In the genomic region with DNA sequence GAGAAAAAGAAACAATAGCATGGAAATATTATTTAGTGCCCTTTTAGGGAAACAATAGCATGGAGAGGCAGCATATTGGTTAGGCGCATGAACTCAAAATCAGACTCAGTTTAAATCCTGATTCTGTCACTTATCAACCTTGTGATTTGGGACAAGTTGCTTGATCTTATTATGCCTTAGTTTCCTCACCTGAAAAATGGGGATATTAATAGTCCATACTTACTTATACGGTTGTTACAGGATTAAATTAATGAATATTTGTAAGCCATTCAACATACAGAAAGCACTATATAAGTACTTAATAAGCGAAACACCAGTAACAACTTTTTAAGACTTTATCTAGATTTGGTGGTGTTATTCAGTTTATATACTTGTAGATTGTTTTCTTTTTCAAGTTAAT, we compare ENCODE assay signal across 9 cellular contexts. TPM values are rescaled to one million over a fixed set of nuclear protein-coding genes. Genes with fewer than 3 reads are reported as not detected.
DNase-seq lines count a peak whose midpoint lies in the region; ATAC-seq and TF ChIP-seq lines count a peak whose summit lies in the region.
"Had no signal": no experiment of that assay in that cellular context is flagged by ENCODE, and none has a peak within 500 bp of the region (broad histone marks: within the 10 kb centered on the region; RNA-seq: fewer than 3 reads in every experiment).

No MANE protein-coding gene starts in this region.

- H3K36me3 ChIP-seq in CD4-positive, CD25-positive, alpha-beta regulatory T cell (ENCODE audit: control insufficient read depth, insufficient read depth, low read length), result peaks cover 13% of the 10 kb centered on the region
- H3K36me3 ChIP-seq in KOPT-K1 (ENCODE audit: insufficient read depth, low read length), result peaks cover 29% of the 10 kb centered on the region
- H3K36me3 ChIP-seq: adrenal gland had no signal

- H3K4me3 Mint-ChIP-seq in CD4-positive, CD25-positive, alpha-beta regulatory T cell, result peak overlapping the region; percentile 92 to 99 (median 96)
- peak overlapping the region; percentile 98 for H3K4me3 Mint-ChIP-seq in nephron progenitor cell

- H3K27me3 ChIP-seq in CD4-positive, CD25-positive, alpha-beta regulatory T cell (ENCODE audit: control insufficient read depth, insufficient read depth, low read length), result peaks cover 5% of the 10 kb centered on the region
- H3K27me3 ChIP-seq: adrenal gland had no signal

- TF ChIP-seq CTCF in coronary artery (IDR thresholded peaks at IDR 0.05), result no peak
- TF ChIP-seq CTCF in nephron progenitor cell (IDR thresholded peaks at IDR 0.05), result no peak
- no peak for TF ChIP-seq CTCF in lower leg skin (IDR thresholded peaks at IDR 0.05)

- no peak overlapping the region for H3K27ac ChIP-seq in CD4-positive, CD25-positive, alpha-beta regulatory T cell (ENCODE audit: insufficient read depth, low read length, poor library complexity, severe bottlenecking)
- H3K27ac ChIP-seq in KOPT-K1 (ENCODE audit: low read depth, low read length, poor library complexity, severe bottlenecking) (peak overlapping the region; percentile 83), coronary artery (no peak overlapping the region)

- H3K27ac Mint-ChIP-seq in CD4-positive, CD25-positive, alpha-beta regulatory T cell, result peak overlapping the region in 1 of 3 donors; percentile 39
- no peak overlapping the region for H3K27ac Mint-ChIP-seq in nephron progenitor cell

- H3K9me3 ChIP-seq in CD4-positive, CD25-positive, alpha-beta regulatory T cell (ENCODE audit: control insufficient read depth in 2 of 2, low read length in 2 of 2), result no peaks in the 10 kb centered on the region
- peaks cover 5% of the 10 kb centered on the region for H3K9me3 ChIP-seq in KOPT-K1 (ENCODE audit: insufficient read depth, low read length, poor library complexity, severe bottlenecking)

- H3K36me3 Mint-ChIP-seq in CD4-positive, CD25-positive, alpha-beta regulatory T cell, result peaks cover 20% of the 10 kb centered on the region
- H3K36me3 Mint-ChIP-seq in nephron progenitor cell (ENCODE audit: low read depth), result peaks cover 43% of the 10 kb centered on the region

- peaks cover 26% of the 10 kb centered on the region for H3K4me1 ChIP-seq in CD4-positive, CD25-positive, alpha-beta regulatory T cell (ENCODE audit: control insufficient read depth, insufficient read depth, low read length, poor library complexity, severe bottlenecking)

- peaks cover 36% of the 10 kb centered on the region for H3K27me3 Mint-ChIP-seq in CD4-positive, CD25-positive, alpha-beta regulatory T cell
- no peaks in the 10 kb centered on the region for H3K27me3 Mint-ChIP-seq in nephron progenitor cell (ENCODE audit: low read depth, poor library complexity)

- DNase-seq in CD4-positive, CD25-positive, alpha-beta regulatory T cell, result no peak
- DNase-seq in coronary artery (ENCODE audit: low spot score) (no peak), nephron progenitor cell (no peak), left lobe of liver (ENCODE audit: low spot score) (no peak), lower leg skin (ENCODE audit: low spot score in 2 of 2) (no peak), amygdala (lab: John Stamatoyannopoulos, UW) (no peak), sciatic nerve (ENCODE audit: low spot score) (no peak)
- DNase-seq: adrenal gland had no signal

- peak overlapping the region; percentile 97 for H3K4me3 ChIP-seq in CD4-positive, CD25-positive, alpha-beta regulatory T cell (ENCODE audit: low read depth, low read length)
- peak overlapping the region; percentile 92 for H3K4me3 ChIP-seq in coronary artery
- H3K4me3 ChIP-seq in lower leg skin (ENCODE audit: low read depth, poor library complexity, severe bottlenecking), result no peak overlapping the region

- intact Hi-C loops in lower leg skin (cut with DNase I; ENCODE audit: low total_unique reads), result no loop called here
- intact Hi-C loops in sciatic nerve (cut with DNase I), result no loop called here

- ATAC-seq in CD4-positive, CD25-positive, alpha-beta regulatory T cell (ENCODE audit: low read depth in 2 of 2), result no peak
- ATAC-seq in left lobe of liver (no peak), sciatic nerve (no peak)

- H3K9me3 Mint-ChIP-seq in CD4-positive, CD25-positive, alpha-beta regulatory T cell, result peaks cover 0 to 1% (median 0%) of the 10 kb centered on the region in 7 donors
- peaks cover 28% of the 10 kb centered on the region for H3K9me3 Mint-ChIP-seq in nephron progenitor cell

- 59 to 72% methylated on average over 3 of the region's 3 CpGs for WGBS in lower leg skin, 2 donors

- H3K4me1 Mint-ChIP-seq in CD4-positive, CD25-positive, alpha-beta regulatory T cell, result peaks cover 29 to 57% (median 44%) of the 10 kb centered on the region in 4 donors
- H3K4me1 Mint-ChIP-seq in nephron progenitor cell, result peaks cover 38% of the 10 kb centered on the region

- no peak for TF ChIP-seq POLR2A in lower leg skin (IDR thresholded peaks at IDR 0.05)

RNA-seq across cellular contexts. Expression of a gene that starts 1.2 kb away (rescaled TPM):
- total RNA-seq in CD4-positive, CD25-positive, alpha-beta regulatory T cell, result 24.0 TPM
- 10 to 100 TPM; 46.6 to 65.3 (median 55.6) TPM for polyA plus RNA-seq in CD4-positive, CD25-positive, alpha-beta regulatory T cell
- total RNA-seq in left lobe of liver, result 10.7 TPM
- 10 to 100 TPM in 3 of 4 donors, 1 to 10 TPM in 1; 6.8 to 35.9 (median 12.8) TPM for total RNA-seq in lower leg skin
- total RNA-seq in sciatic nerve, result 22.3 TPM

RNA-seq across cellular contexts. Expression of a gene that starts 15.2 kb away (rescaled TPM):
- 0.39 TPM for total RNA-seq in CD4-positive, CD25-positive, alpha-beta regulatory T cell
- polyA plus RNA-seq in CD4-positive, CD25-positive, alpha-beta regulatory T cell, result under 1 TPM in 1 of 4 donors, not detected in 3; 0.40 TPM
- 0.15 TPM for total RNA-seq in left lobe of liver
- under 1 TPM; 0.08 to 0.65 (median 0.18) TPM for total RNA-seq in lower leg skin
- total RNA-seq in sciatic nerve, result 2.5 TPM
